8 cellular contexts compared by ENCODE assay signal in the genomic region with DNA sequence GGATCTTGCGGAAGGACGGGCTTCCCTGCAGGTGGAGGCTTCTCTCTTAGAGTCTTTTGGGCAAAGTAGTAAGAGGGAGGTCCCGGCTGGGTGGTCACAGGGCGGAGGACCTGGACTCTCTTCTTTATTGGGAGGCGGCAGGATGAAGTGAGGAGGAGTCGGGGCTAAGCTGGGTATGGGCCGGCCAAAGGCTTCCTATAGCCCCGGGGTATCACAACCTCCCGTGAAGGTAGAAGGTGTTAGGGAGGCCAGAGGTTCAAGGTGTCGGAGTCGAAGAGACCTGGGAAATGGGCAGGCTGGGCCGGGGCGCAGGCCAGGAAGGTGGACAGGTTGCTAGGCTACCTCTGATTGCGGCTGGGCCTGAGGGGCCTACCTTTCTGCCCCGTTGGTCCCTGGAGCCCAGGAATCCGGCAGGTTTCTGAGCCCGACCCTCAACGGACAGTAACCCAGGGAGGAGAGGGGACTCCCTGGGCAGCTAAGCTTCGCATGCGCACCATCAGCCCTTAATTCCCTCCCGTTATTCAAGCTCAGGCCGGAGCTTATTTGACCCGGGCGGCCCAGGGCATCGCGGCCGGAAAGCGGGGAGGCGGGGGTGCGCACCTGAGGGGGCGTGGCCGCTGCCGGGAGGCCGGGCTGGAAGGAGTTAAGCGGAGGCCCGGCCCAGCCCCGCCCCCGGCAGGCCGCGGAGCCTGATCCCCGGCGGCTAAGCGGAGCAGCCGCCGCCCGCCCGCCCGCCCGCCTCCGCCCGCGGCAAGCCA. TPM values are rescaled to one million over a fixed set of nuclear protein-coding genes. Genes with fewer than 3 reads are reported as not detected.
DNase-seq lines count a peak whose midpoint lies in the region; ATAC-seq and TF ChIP-seq lines count a peak whose summit lies in the region.

A gene with protein sequence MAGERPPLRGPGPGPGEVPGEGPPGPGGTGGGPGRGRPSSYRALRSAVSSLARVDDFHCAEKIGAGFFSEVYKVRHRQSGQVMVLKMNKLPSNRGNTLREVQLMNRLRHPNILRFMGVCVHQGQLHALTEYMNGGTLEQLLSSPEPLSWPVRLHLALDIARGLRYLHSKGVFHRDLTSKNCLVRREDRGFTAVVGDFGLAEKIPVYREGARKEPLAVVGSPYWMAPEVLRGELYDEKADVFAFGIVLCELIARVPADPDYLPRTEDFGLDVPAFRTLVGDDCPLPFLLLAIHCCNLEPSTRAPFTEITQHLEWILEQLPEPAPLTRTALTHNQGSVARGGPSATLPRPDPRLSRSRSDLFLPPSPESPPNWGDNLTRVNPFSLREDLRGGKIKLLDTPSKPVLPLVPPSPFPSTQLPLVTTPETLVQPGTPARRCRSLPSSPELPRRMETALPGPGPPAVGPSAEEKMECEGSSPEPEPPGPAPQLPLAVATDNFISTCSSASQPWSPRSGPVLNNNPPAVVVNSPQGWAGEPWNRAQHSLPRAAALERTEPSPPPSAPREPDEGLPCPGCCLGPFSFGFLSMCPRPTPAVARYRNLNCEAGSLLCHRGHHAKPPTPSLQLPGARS (plus strand): TSS at position 685 of the 758 bp plus-strand sequence. CDS start 358 bp downstream, outside the sequence.

- H3K4me1 ChIP-seq in SK-N-SH (ENCODE audit: control insufficient read depth in 1 of 2, insufficient read depth in 2 of 2, low read depth in 1 of 2, low read length in 1 of 2) = peaks cover 14 to 21% of the 10 kb centered on the region in 2 experiments; a peak in 1 of 4 replicates

- TF ChIP-seq EP300 in SK-N-SH (IDR thresholded peaks at IDR 0.05; ENCODE audit: borderline replicate concordance in 1 of 2, low read depth in 1 of 2, low read length in 1 of 2) = no peak

- H3K9me2 ChIP-seq in SK-N-SH = no peaks in the 10 kb centered on the region

- H3K9me3 ChIP-seq in SK-N-SH = no peaks in the 10 kb centered on the region

- 0% methylated on average over 14 of the region's 52 CpGs for WGBS in SK-N-SH (ENCODE audit: low lambda C conversion rate)

- DNase-seq in DMS53 (lab: John Stamatoyannopoulos, UW) (peak; percentile 90), KBM-7 (peak; percentile 63), SK-N-SH (peak; percentile 90), glomerular endothelial cell (ENCODE audit: extremely low read depth, low read depth, low spot score) (no peak), nucleus accumbens (lab: John Stamatoyannopoulos, UW) (peak in 43 of 56 donors; percentile 24 to 85 (median 57)), substantia nigra (lab: John Stamatoyannopoulos, UW) (peak in 38 of 49 donors; percentile 28 to 86 (median 56))
- peak; percentile 88 for DNase-seq in activated naive CD4-positive, alpha-beta T cell treated with anti-CD3 and anti-CD28 coated beads, Interleukin-2, amount 50 U/mL, for 16 hours

- peak within 1 kb of the TSS; percentile 77 to 83 for H3K27ac ChIP-seq in SK-N-SH (ENCODE audit: low read depth in 2 of 2, low read length in 1 of 2)
- peak within 1 kb of the TSS; percentile 67 for H3K27ac ChIP-seq in substantia nigra (ENCODE audit: low read depth, low read length, poor library complexity, severe bottlenecking)

- no peak for TF ChIP-seq RAD21 in SK-N-SH (IDR thresholded peaks at IDR 0.05; ENCODE audit: low read length)

- TF ChIP-seq CTCF in SK-N-SH (IDR thresholded peaks at IDR 0.05) = no peak

- POLR2A ChIA-PET in SK-N-SH (lab: Yijun Ruan, JAX) = no interaction called here

- peaks cover 11% of the 10 kb centered on the region for H4K20me1 ChIP-seq in SK-N-SH (ENCODE audit: insufficient read depth)

- H3K36me3 ChIP-seq in SK-N-SH (replicated peaks in 1 of 2; ENCODE audit: control insufficient read depth in 1 of 2, insufficient read depth in 2 of 2, low read length in 1 of 2) = peaks cover 7 to 21% of the 10 kb centered on the region in 2 experiments

- peaks cover 20% of the 10 kb centered on the region for H3F3A ChIP-seq in SK-N-SH (replicated peaks; ENCODE audit: insufficient read depth)

- in situ Hi-C loops in KBM-7 (cut with MboI; ENCODE audit: low pct_unique_long_range_greater_than_20kb, low sequenced_read_pairs) = no loop called here

- H3K4me3 ChIP-seq in SK-N-SH (ENCODE audit: low read depth in 2 of 2, low read length in 1 of 2) = peak within 1 kb of the TSS; percentile 71 to 79

- peak within 1 kb of the TSS; percentile 75 for H3K9ac ChIP-seq in SK-N-SH

- peak within 1 kb of the TSS; percentile 96 for H3K4me2 ChIP-seq in SK-N-SH

- CTCF ChIA-PET in SK-N-SH (lab: Yijun Ruan, JAX) = interaction anchor here (0.6 to 2.0 kb wide), 9 partner anchors 9 to 127 kb away, joined by 3 to 6 read pairs (median 4); partner anchors contain the start of genes CREB3 and TLN1

- H3K27me3 ChIP-seq in SK-N-SH (ENCODE audit: insufficient read depth) = no peaks in the 10 kb centered on the region

- H2AFZ ChIP-seq in SK-N-SH (ENCODE audit: low read depth) = peak within 1 kb of the TSS; percentile 99

- ATAC-seq in GM21717 (IDR thresholded peaks at IDR 0.05; ENCODE audit: unreplicated experiment) = peak; percentile 44

- peaks cover 22% of the 10 kb centered on the region for H3K79me2 ChIP-seq in SK-N-SH (ENCODE audit: insufficient read depth)

TF ChIP-seq in SK-N-SH, 30 proteins besides CTCF, POLR2A, EP300 and RAD21:
- TF ChIP-seq ZBTB33 (IDR thresholded peaks at IDR 0.05; ENCODE audit: borderline replicate concordance, low read depth) (no peak), NRF1 (IDR thresholded peaks at IDR 0.05; ENCODE audit: low read depth, low read length) (0 out of 2 replicates have a peak, but pooled peaks have one; percentile 21)

RNA-seq across cellular contexts. Expression of the gene that starts here (rescaled TPM):
- polyA plus RNA-seq in SK-N-SH (2012; rRNA removed) = 26.0 TPM in 2 replicates
- polyA plus RNA-seq in SK-N-SH (2012; cell fraction: cytosol; rRNA removed) = 8.6 and 13.0 TPM in 2 replicates
- polyA plus RNA-seq in SK-N-SH (2012; cell fraction: nucleus; rRNA removed) = 154 and 162 TPM in 2 replicates
- 12.5 and 19.4 TPM in 2 replicates for total RNA-seq in glomerular endothelial cell
